Comparison of ENCODE assay signal across 8 cellular contexts in the genomic region with DNA sequence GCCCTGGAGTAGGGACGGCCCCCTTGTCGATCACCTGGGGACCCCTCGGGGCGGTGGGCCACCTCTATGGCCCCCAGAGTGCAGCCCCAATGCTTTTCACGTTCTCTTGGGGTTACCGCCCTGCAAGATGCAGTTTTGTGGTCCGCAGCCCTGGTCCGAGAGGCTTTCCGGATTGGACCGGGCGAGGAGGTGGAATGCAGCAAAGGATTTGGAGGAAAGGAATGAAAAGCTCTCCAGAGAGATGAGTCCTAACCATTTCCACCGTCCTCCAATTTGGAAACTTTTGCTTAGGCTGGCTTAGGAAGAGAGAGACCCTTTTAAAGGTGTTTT. TPM values are rescaled to one million over a fixed set of nuclear protein-coding genes. Genes with fewer than 3 reads are reported as not detected.
A peak's percentile ranks its signal among the peaks of the same experiment; 100 is the strongest.
DNase-seq lines count a peak whose midpoint lies in the region; ATAC-seq and TF ChIP-seq lines count a peak whose summit lies in the region.

No MANE protein-coding gene starts in this region.

- TF ChIP-seq CTCF in Caco-2 (IDR thresholded peaks at IDR 0.05; ENCODE audit: insufficient read depth in 1 of 2, low read depth in 1 of 2, low read length in 1 of 2, severe bottlenecking in 1 of 2, unreplicated experiment in 1 of 2) (no peak), ascending aorta (IDR thresholded peaks at IDR 0.05) (no peak)

- H3K27ac ChIP-seq in ascending aorta = peak overlapping the region; percentile 77 to 84

- peak in 1 of 2 experiments; percentile 16 for DNase-seq in Caco-2
- no peak for DNase-seq in ascending aorta (ENCODE audit: low spot score in 2 of 2)
- DNase-seq in iris pigment epithelial cell (ENCODE audit: low read depth) = peak; percentile 35
- no peak for DNase-seq in stimulated activated CD4-positive, alpha-beta T cell treated with anti-CD3 and anti-CD28 coated beads, Interleukin-4, amount 100 ng/mL, for 24 hours
- no peak for DNase-seq in NCI-H146 (lab: John Stamatoyannopoulos, UW)
- DNase-seq in HuH-7.5 (ENCODE audit: low spot score) = no peak

- POLR2A ChIA-PET in Caco-2 (lab: Charles Lee) = interaction anchor here (0.6 kb wide), 2 partner anchors 17 to 78 kb away, joined by 3 to 5 read pairs; no protein-coding TSS in a partner anchor

- H3K4me3 Mint-ChIP-seq in Caco-2 (ENCODE audit: unreplicated experiment) = peak overlapping the region; percentile 85
- H3K4me3 Mint-ChIP-seq in stimulated activated naive CD8-positive, alpha-beta T cell treated with anti-CD3 and anti-CD28 coated beads, Interleukin-15, Interleukin-2, amounts not matched to agents 100 ng/mL and 50 ng/mL, for 24 hours = peak overlapping the region; percentile 75

- peak overlapping the region; percentile 77 for H3K4me3 ChIP-seq in Caco-2 (ENCODE audit: low read depth, low read length)
- H3K4me3 ChIP-seq in ascending aorta = peak overlapping the region; percentile 61 to 73

- H3K9me3 ChIP-seq in Caco-2 (no peaks in the 10 kb centered on the region), ascending aorta (no peaks in the 10 kb centered on the region)

- peaks cover 9% of the 10 kb centered on the region for H3K4me1 Mint-ChIP-seq in Caco-2 (ENCODE audit: low read depth, unreplicated experiment)
- H3K4me1 Mint-ChIP-seq in stimulated activated naive CD8-positive, alpha-beta T cell treated with anti-CD3 and anti-CD28 coated beads, Interleukin-15, Interleukin-2, amounts not matched to agents 100 ng/mL and 50 ng/mL, for 24 hours (ENCODE audit: low read depth) = peaks cover 29% of the 10 kb centered on the region

- CTCF ChIA-PET in Caco-2 (lab: Charles Lee) = interaction anchor here (1.0 kb wide), 1 partner anchor 10 kb away, joined by 3 read pairs; no protein-coding TSS in a partner anchor

- intact Hi-C loops in Caco-2 (cut with micrococcal nuclease; ENCODE audit: unreplicated experiment) = loop anchor here (1.0 kb wide), 1 partner anchor 11 kb away; no protein-coding TSS in a partner anchor
- intact Hi-C loops in ascending aorta (cut with DNase I) = no loop called here

- no peaks in the 10 kb centered on the region for H3K36me3 Mint-ChIP-seq in Caco-2 (ENCODE audit: insufficient read depth, unreplicated experiment)
- no peaks in the 10 kb centered on the region for H3K36me3 Mint-ChIP-seq in stimulated activated naive CD8-positive, alpha-beta T cell treated with anti-CD3 and anti-CD28 coated beads, Interleukin-15, Interleukin-2, amounts not matched to agents 100 ng/mL and 50 ng/mL, for 24 hours (ENCODE audit: low read depth)

- H3K27me3 Mint-ChIP-seq in Caco-2 (ENCODE audit: insufficient read depth, unreplicated experiment) = no peaks in the 10 kb centered on the region
- H3K27me3 Mint-ChIP-seq in stimulated activated naive CD8-positive, alpha-beta T cell treated with anti-CD3 and anti-CD28 coated beads, Interleukin-15, Interleukin-2, amounts not matched to agents 100 ng/mL and 50 ng/mL, for 24 hours = no peaks in the 10 kb centered on the region

- ATAC-seq in HG03108 (IDR thresholded peaks at IDR 0.05; ENCODE audit: unreplicated experiment) = peak; percentile 15

- H3K4me1 ChIP-seq in Caco-2 (no peaks in the 10 kb centered on the region), ascending aorta (no peaks in the 10 kb centered on the region)

- no peaks in the 10 kb centered on the region for H3K9me3 Mint-ChIP-seq in Caco-2 (ENCODE audit: unreplicated experiment)
- no peaks in the 10 kb centered on the region for H3K9me3 Mint-ChIP-seq in stimulated activated naive CD8-positive, alpha-beta T cell treated with anti-CD3 and anti-CD28 coated beads, Interleukin-15, Interleukin-2, amounts not matched to agents 100 ng/mL and 50 ng/mL, for 24 hours

- H3K36me3 ChIP-seq in Caco-2 (ENCODE audit: control insufficient read depth, insufficient read depth, low read length) = no peaks in the 10 kb centered on the region
- H3K36me3 ChIP-seq in ascending aorta = no peaks in the 10 kb centered on the region

- BruUV-seq in Caco-2 (replicated peaks; lab: Mats Ljungman, UMichigan) = no TSS peak

- no peaks in the 10 kb centered on the region for H3K27me3 ChIP-seq in Caco-2 (replicated peaks; ENCODE audit: control insufficient read depth, insufficient read depth, low read length)
- no peaks in the 10 kb centered on the region for H3K27me3 ChIP-seq in ascending aorta

- no peak overlapping the region for H3K27ac Mint-ChIP-seq in Caco-2 (ENCODE audit: unreplicated experiment)
- no peak overlapping the region for H3K27ac Mint-ChIP-seq in stimulated activated naive CD8-positive, alpha-beta T cell treated with anti-CD3 and anti-CD28 coated beads, Interleukin-15, Interleukin-2, amounts not matched to agents 100 ng/mL and 50 ng/mL, for 24 hours

RNA-seq across cellular contexts. Expression of gene SLC25A43, which starts 0.6 kb away (rescaled TPM):
- total RNA-seq in Caco-2 (2022) (13.4 and 14.4 TPM in 2 replicates), ascending aorta (26.6 TPM)
